ENCODE assay signal across 1 cellular context in the genomic region with DNA sequence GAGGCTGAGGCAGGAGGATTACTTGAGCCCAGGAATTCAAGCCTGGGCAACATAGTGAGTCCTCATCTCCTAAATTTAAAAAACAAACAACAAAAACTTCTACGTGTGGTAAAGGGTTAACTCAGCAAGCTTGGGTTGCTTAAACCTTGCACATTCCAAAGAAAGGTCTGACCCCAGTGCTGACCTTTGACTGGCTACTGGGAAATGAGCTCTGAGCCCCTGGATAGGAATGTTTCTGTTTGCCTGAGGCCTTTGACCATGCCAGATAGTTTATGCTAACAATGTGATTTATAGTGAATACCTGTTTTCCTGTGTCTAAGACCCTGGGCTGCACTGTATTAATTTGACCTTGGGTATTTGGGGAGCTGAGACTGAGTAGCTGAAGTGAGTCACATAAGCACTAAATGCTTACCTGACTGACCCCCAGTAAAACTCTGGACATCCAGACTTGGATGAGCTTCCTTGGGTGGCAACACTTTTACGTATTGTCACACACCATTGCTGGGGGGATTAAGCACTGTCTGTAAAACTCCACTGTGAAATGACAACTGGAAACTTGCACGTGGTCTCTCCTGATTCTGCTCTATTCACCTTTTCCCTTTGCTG.
TF ChIP-seq lines count a peak whose summit lies in the region.

No MANE protein-coding gene starts in this region.

TF ChIP-seq in HepG2, 621 proteins besides CTCF, POLR2A, EP300 and RAD21 (continued from another document and continues in another):
- TF ChIP-seq, protein P1, sequence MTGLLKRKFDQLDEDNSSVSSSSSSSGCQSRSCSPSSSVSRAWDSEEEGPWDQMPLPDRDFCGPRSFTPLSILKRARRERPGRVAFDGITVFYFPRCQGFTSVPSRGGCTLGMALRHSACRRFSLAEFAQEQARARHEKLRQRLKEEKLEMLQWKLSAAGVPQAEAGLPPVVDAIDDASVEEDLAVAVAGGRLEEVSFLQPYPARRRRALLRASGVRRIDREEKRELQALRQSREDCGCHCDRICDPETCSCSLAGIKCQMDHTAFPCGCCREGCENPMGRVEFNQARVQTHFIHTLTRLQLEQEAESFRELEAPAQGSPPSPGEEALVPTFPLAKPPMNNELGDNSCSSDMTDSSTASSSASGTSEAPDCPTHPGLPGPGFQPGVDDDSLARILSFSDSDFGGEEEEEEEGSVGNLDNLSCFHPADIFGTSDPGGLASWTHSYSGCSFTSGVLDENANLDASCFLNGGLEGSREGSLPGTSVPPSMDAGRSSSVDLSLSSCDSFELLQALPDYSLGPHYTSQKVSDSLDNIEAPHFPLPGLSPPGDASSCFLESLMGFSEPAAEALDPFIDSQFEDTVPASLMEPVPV (CRISPR knock-in tag; IDR thresholded peaks at IDR 0.05) = 0 out of 2 replicates have a peak, but pooled peaks have one; percentile 16
- TF ChIP-seq RFX1 (IDR thresholded peaks at IDR 0.05) = no peak
- peak; percentile 48; the same call in 1 of the 2 replicates for TF ChIP-seq CCDC6 (CRISPR knock-in tag; IDR thresholded peaks at IDR 0.05)
- no peak for TF ChIP-seq ZFP36L2 (CRISPR knock-in tag; IDR thresholded peaks at IDR 0.05)
- TF ChIP-seq, protein P2, sequence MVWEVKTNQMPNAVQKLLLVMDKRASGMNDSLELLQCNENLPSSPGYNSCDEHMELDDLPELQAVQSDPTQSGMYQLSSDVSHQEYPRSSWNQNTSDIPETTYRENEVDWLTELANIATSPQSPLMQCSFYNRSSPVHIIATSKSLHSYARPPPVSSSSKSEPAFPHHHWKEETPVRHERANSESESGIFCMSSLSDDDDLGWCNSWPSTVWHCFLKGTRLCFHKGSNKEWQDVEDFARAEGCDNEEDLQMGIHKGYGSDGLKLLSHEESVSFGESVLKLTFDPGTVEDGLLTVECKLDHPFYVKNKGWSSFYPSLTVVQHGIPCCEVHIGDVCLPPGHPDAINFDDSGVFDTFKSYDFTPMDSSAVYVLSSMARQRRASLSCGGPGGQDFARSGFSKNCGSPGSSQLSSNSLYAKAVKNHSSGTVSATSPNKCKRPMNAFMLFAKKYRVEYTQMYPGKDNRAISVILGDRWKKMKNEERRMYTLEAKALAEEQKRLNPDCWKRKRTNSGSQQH (CRISPR knock-in tag; IDR thresholded peaks at IDR 0.05; ENCODE audit: low read depth) = no peak
- TF ChIP-seq ESRRA (CRISPR knock-in tag; IDR thresholded peaks at IDR 0.05; ENCODE audit: low read depth) = peak; percentile 91
- TF ChIP-seq, protein P3, sequence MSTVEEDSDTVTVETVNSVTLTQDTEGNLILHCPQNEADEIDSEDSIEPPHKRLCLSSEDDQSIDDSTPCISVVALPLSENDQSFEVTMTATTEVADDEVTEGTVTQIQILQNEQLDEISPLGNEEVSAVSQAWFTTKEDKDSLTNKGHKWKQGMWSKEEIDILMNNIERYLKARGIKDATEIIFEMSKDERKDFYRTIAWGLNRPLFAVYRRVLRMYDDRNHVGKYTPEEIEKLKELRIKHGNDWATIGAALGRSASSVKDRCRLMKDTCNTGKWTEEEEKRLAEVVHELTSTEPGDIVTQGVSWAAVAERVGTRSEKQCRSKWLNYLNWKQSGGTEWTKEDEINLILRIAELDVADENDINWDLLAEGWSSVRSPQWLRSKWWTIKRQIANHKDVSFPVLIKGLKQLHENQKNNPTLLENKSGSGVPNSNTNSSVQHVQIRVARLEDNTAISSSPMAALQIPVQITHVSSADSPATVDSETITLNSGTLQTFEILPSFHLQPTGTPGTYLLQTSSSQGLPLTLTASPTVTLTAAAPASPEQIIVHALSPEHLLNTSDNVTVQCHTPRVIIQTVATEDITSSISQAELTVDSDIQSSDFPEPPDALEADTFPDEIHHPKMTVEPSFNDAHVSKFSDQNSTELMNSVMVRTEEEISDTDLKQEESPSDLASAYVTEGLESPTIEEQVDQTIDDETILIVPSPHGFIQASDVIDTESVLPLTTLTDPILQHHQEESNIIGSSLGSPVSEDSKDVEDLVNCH (CRISPR knock-in tag; IDR thresholded peaks at IDR 0.05) = no peak
- TF ChIP-seq ZC3H13 (CRISPR knock-in tag; IDR thresholded peaks at IDR 0.05) = no peak
- TF ChIP-seq ZNF558 (CRISPR knock-in tag; IDR thresholded peaks at IDR 0.05; ENCODE audit: borderline replicate concordance) = no peak
- TF ChIP-seq, protein P4, sequence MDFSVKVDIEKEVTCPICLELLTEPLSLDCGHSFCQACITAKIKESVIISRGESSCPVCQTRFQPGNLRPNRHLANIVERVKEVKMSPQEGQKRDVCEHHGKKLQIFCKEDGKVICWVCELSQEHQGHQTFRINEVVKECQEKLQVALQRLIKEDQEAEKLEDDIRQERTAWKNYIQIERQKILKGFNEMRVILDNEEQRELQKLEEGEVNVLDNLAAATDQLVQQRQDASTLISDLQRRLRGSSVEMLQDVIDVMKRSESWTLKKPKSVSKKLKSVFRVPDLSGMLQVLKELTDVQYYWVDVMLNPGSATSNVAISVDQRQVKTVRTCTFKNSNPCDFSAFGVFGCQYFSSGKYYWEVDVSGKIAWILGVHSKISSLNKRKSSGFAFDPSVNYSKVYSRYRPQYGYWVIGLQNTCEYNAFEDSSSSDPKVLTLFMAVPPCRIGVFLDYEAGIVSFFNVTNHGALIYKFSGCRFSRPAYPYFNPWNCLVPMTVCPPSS (IDR thresholded peaks at IDR 0.05) = no peak
- TF ChIP-seq MAFK (conservative IDR thresholded peaks at IDR 0.05 in 1 of 2, IDR thresholded peaks at IDR 0.05 in 1 of 2; ENCODE audit: low read length in 2 of 2) = no peak; a peak in 1 of 4 replicates
- no peak for TF ChIP-seq CENPT (CRISPR knock-in tag; IDR thresholded peaks at IDR 0.05; ENCODE audit: low read depth)
- TF ChIP-seq, protein P5, sequence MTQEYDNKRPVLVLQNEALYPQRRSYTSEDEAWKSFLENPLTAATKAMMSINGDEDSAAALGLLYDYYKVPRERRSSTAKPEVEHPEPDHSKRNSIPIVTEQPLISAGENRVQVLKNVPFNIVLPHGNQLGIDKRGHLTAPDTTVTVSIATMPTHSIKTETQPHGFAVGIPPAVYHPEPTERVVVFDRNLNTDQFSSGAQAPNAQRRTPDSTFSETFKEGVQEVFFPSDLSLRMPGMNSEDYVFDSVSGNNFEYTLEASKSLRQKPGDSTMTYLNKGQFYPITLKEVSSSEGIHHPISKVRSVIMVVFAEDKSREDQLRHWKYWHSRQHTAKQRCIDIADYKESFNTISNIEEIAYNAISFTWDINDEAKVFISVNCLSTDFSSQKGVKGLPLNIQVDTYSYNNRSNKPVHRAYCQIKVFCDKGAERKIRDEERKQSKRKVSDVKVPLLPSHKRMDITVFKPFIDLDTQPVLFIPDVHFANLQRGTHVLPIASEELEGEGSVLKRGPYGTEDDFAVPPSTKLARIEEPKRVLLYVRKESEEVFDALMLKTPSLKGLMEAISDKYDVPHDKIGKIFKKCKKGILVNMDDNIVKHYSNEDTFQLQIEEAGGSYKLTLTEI (CRISPR knock-in tag; conservative IDR thresholded peaks at IDR 0.05) = no peak
- TF ChIP-seq MATR3 (CRISPR knock-in tag; IDR thresholded peaks at IDR 0.05) = no peak
- TF ChIP-seq JDP2 (CRISPR knock-in tag; IDR thresholded peaks at IDR 0.05; ENCODE audit: borderline replicate concordance) = no peak; the same call in 1 of the 2 replicates
- TF ChIP-seq, protein P6, sequence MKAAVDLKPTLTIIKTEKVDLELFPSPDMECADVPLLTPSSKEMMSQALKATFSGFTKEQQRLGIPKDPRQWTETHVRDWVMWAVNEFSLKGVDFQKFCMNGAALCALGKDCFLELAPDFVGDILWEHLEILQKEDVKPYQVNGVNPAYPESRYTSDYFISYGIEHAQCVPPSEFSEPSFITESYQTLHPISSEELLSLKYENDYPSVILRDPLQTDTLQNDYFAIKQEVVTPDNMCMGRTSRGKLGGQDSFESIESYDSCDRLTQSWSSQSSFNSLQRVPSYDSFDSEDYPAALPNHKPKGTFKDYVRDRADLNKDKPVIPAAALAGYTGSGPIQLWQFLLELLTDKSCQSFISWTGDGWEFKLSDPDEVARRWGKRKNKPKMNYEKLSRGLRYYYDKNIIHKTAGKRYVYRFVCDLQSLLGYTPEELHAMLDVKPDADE (CRISPR knock-in tag; IDR thresholded peaks at IDR 0.05) = no peak
- no peak for TF ChIP-seq POLR2AphosphoS2 (IDR thresholded peaks at IDR 0.05; ENCODE audit: low read depth, low read length)
- no peak for TF ChIP-seq ZNF790 (CRISPR knock-in tag; IDR thresholded peaks at IDR 0.05; ENCODE audit: borderline replicate concordance)
- TF ChIP-seq, protein P7, sequence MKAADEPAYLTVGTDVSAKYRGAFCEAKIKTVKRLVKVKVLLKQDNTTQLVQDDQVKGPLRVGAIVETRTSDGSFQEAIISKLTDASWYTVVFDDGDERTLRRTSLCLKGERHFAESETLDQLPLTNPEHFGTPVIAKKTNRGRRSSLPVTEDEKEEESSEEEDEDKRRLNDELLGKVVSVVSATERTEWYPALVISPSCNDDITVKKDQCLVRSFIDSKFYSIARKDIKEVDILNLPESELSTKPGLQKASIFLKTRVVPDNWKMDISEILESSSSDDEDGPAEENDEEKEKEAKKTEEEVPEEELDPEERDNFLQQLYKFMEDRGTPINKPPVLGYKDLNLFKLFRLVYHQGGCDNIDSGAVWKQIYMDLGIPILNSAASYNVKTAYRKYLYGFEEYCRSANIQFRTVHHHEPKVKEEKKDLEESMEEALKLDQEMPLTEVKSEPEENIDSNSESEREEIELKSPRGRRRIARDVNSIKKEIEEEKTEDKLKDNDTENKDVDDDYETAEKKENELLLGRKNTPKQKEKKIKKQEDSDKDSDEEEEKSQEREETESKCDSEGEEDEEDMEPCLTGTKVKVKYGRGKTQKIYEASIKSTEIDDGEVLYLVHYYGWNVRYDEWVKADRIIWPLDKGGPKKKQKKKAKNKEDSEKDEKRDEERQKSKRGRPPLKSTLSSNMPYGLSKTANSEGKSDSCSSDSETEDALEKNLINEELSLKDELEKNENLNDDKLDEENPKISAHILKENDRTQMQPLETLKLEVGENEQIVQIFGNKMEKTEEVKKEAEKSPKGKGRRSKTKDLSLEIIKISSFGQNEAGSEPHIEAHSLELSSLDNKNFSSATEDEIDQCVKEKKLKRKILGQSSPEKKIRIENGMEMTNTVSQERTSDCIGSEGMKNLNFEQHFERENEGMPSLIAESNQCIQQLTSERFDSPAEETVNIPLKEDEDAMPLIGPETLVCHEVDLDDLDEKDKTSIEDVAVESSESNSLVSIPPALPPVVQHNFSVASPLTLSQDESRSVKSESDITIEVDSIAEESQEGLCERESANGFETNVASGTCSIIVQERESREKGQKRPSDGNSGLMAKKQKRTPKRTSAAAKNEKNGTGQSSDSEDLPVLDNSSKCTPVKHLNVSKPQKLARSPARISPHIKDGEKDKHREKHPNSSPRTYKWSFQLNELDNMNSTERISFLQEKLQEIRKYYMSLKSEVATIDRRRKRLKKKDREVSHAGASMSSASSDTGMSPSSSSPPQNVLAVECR (CRISPR knock-in tag; IDR thresholded peaks at IDR 0.05; ENCODE audit: borderline replicate concordance) = peak; percentile 62; the same call in 1 of the 2 replicates
- TF ChIP-seq NR2F1 (CRISPR knock-in tag; IDR thresholded peaks at IDR 0.05) = peak; percentile 98 to 99
- TF ChIP-seq, protein P8, sequence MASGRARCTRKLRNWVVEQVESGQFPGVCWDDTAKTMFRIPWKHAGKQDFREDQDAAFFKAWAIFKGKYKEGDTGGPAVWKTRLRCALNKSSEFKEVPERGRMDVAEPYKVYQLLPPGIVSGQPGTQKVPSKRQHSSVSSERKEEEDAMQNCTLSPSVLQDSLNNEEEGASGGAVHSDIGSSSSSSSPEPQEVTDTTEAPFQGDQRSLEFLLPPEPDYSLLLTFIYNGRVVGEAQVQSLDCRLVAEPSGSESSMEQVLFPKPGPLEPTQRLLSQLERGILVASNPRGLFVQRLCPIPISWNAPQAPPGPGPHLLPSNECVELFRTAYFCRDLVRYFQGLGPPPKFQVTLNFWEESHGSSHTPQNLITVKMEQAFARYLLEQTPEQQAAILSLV (CRISPR knock-in tag; IDR thresholded peaks at IDR 0.05; ENCODE audit: borderline replicate concordance) = no peak
- TF ChIP-seq FOSL2 (CRISPR knock-in tag; IDR thresholded peaks at IDR 0.05) = peak; percentile 88
- no peak for TF ChIP-seq ZNF136 (CRISPR knock-in tag; IDR thresholded peaks at IDR 0.05; ENCODE audit: low read depth)
- TF ChIP-seq, protein P9, sequence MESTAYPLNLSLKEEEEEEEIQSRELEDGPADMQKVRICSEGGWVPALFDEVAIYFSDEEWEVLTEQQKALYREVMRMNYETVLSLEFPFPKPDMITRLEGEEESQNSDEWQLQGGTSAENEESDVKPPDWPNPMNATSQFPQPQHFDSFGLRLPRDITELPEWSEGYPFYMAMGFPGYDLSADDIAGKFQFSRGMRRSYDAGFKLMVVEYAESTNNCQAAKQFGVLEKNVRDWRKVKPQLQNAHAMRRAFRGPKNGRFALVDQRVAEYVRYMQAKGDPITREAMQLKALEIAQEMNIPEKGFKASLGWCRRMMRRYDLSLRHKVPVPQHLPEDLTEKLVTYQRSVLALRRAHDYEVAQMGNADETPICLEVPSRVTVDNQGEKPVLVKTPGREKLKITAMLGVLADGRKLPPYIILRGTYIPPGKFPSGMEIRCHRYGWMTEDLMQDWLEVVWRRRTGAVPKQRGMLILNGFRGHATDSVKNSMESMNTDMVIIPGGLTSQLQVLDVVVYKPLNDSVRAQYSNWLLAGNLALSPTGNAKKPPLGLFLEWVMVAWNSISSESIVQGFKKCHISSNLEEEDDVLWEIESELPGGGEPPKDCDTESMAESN (CRISPR knock-in tag; conservative IDR thresholded peaks at IDR 0.05) = 0 out of 2 replicates have a peak, but pooled peaks have one; percentile 64
- 0 out of 2 replicates have a peak, but pooled peaks have one; percentile 18 for TF ChIP-seq ZBTB3 (CRISPR knock-in tag; IDR thresholded peaks at IDR 0.05; ENCODE audit: borderline replicate concordance, low read depth)
- TF ChIP-seq ZNF263 (CRISPR knock-in tag; IDR thresholded peaks at IDR 0.05) = no peak
- TF ChIP-seq, protein P10, sequence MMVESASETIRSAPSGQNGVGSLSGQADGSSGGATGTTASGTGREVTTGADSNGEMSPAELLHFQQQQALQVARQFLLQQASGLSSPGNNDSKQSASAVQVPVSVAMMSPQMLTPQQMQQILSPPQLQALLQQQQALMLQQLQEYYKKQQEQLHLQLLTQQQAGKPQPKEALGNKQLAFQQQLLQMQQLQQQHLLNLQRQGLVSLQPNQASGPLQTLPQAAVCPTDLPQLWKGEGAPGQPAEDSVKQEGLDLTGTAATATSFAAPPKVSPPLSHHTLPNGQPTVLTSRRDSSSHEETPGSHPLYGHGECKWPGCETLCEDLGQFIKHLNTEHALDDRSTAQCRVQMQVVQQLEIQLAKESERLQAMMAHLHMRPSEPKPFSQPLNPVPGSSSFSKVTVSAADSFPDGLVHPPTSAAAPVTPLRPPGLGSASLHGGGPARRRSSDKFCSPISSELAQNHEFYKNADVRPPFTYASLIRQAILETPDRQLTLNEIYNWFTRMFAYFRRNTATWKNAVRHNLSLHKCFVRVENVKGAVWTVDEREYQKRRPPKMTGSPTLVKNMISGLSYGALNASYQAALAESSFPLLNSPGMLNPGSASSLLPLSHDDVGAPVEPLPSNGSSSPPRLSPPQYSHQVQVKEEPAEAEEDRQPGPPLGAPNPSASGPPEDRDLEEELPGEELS (CRISPR knock-in tag; IDR thresholded peaks at IDR 0.05) = peak; percentile 93
- TF ChIP-seq ZFP37 (CRISPR knock-in tag; IDR thresholded peaks at IDR 0.05; ENCODE audit: borderline replicate concordance) = no peak
- TF ChIP-seq PTBP1 (IDR thresholded peaks at IDR 0.05; ENCODE audit: low read depth, low read length, poor library complexity, severe bottlenecking) = no peak
- peak; percentile 94 for TF ChIP-seq SALL1 (CRISPR knock-in tag; IDR thresholded peaks at IDR 0.05)
